ENCODE assay signal across 8 cellular contexts in genomic region chr17:36601303-36602029, GRCh38. TPM values are rescaled to one million over a fixed set of nuclear protein-coding genes. Genes with fewer than 3 reads are reported as not detected.
A peak's percentile ranks its signal among the peaks of the same experiment; 100 is the strongest.
DNase-seq lines count a peak whose midpoint lies in the region; ATAC-seq and TF ChIP-seq lines count a peak whose summit lies in the region.

MRM1 (plus strand) TSS chr17:36601583; CDS start chr17:36601811, 228 bp downstream.

- peaks cover 16 to 17% of the 10 kb centered on the region in 2 donors for H3K36me3 Mint-ChIP-seq in activated naive CD4-positive, alpha-beta T cell treated with anti-CD3 and anti-CD28 coated beads, Interleukin-2, amount 50 U/mL, for 72 hours
- H3K36me3 Mint-ChIP-seq in glutamatergic neuron (ENCODE audit: unreplicated experiment) = no peaks in the 10 kb centered on the region
- H3K36me3 Mint-ChIP-seq in osteocyte (ENCODE audit: unreplicated experiment) = no peaks in the 10 kb centered on the region

- H3K4me3 Mint-ChIP-seq in glutamatergic neuron (ENCODE audit: unreplicated experiment) = peak within 1 kb of the TSS; percentile 91
- H3K4me3 Mint-ChIP-seq in osteocyte (ENCODE audit: unreplicated experiment) = peak within 1 kb of the TSS; percentile 78

- CTCF ChIA-PET in HCT116 (lab: Charles Lee) = interaction anchor here (0.7 to 3.7 kb wide), 9 partner anchors 9 to 772 kb away, joined by 3 to 20 read pairs (median 5); partner anchors contain the start of genes DHRS11, GGNBP2, MYO19 and PIGW

- peak within 1 kb of the TSS; percentile 100 for H3K4me2 ChIP-seq in HCT116 (ENCODE audit: low read length)

- H3K27ac ChIP-seq in HCT116 (ENCODE audit: low read depth, low read length) (peak within 1 kb of the TSS; percentile 81), thoracic aorta (peak within 1 kb of the TSS; percentile 75 to 83)

- peaks cover 15% of the 10 kb centered on the region for H3K4me1 Mint-ChIP-seq in glutamatergic neuron (ENCODE audit: low read depth, unreplicated experiment)
- H3K4me1 Mint-ChIP-seq in osteocyte (ENCODE audit: unreplicated experiment) = peaks cover 27% of the 10 kb centered on the region

- H3K9ac ChIP-seq in HCT116 (ENCODE audit: low read length) = peak within 1 kb of the TSS; percentile 99

- no peak for TF ChIP-seq RAD21 in HCT116 (IDR thresholded peaks at IDR 0.05; ENCODE audit: low read depth)

- no peaks in the 10 kb centered on the region for H3K9me2 ChIP-seq in HCT116 (ENCODE audit: insufficient read depth)

- H3K27me3 ChIP-seq in HCT116 (ENCODE audit: insufficient read depth, low read length) = no peaks in the 10 kb centered on the region
- no peaks in the 10 kb centered on the region for H3K27me3 ChIP-seq in thoracic aorta (replicated peaks; ENCODE audit: insufficient read depth)

- peak within 1 kb of the TSS; percentile 91 to 98 for H3K4me3 ChIP-seq in HCT116 (replicated peaks in 1 of 2; ENCODE audit: low read depth in 1 of 2, low read length in 2 of 2)
- H3K4me3 ChIP-seq in NB4 (ENCODE audit: low read depth, low read length) = peak within 1 kb of the TSS; percentile 83
- peak within 1 kb of the TSS; percentile 79 for H3K4me3 ChIP-seq in thoracic aorta

- H3K36me3 ChIP-seq in HCT116 (ENCODE audit: control insufficient read depth in 1 of 2, insufficient read depth in 2 of 2, low read length in 2 of 2) (peaks cover 0 to 20% of the 10 kb centered on the region in 2 experiments; a peak in 2 of 4 replicates), thoracic aorta (no peaks in the 10 kb centered on the region)

- TF ChIP-seq CTCF in HCT116 (IDR thresholded peaks at IDR 0.05 in 2 of 3, conservative IDR thresholded peaks at IDR 0.05 in 1 of 3; ENCODE audit: borderline replicate concordance in 1 of 3, insufficient read depth in 1 of 3, low read depth in 2 of 3, low read length in 2 of 3) = no peak
- peak; percentile 15 for TF ChIP-seq CTCF in NB4 (IDR thresholded peaks at IDR 0.05; ENCODE audit: low read depth, low read length)
- peak; percentile 13 for TF ChIP-seq CTCF in glutamatergic neuron (IDR thresholded peaks at IDR 0.05; ENCODE audit: partially characterized antibody, unreplicated experiment)
- no peak for TF ChIP-seq CTCF in osteocyte (IDR thresholded peaks at IDR 0.05)
- TF ChIP-seq CTCF in thoracic aorta (IDR thresholded peaks at IDR 0.05) = peak; percentile 5

- peaks cover 5 to 22% of the 10 kb centered on the region in 2 experiments; a peak in 3 of 4 replicates for H3K4me1 ChIP-seq in HCT116 (ENCODE audit: control insufficient read depth in 1 of 2, insufficient read depth in 2 of 2, low read length in 2 of 2)
- peaks cover 16 to 22% of the 10 kb centered on the region in 2 donors for H3K4me1 ChIP-seq in thoracic aorta (ENCODE audit: control insufficient read depth in 1 of 2, low read depth in 2 of 2)

- POLR2A ChIA-PET in HCT116 (lab: Charles Lee) = interaction anchor here (1.0 to 1.7 kb wide), 4 partner anchors 9 to 66 kb away, joined by 3 to 10 read pairs (median 6); partner anchors contain the start of genes GGNBP2, MYO19 and PIGW

- no peaks in the 10 kb centered on the region for H4K20me1 ChIP-seq in HCT116 (ENCODE audit: insufficient read depth)

- H3K9me3 ChIP-seq in HCT116 (ENCODE audit: control insufficient read depth in 1 of 2, insufficient read depth in 1 of 2, low read depth in 1 of 2, low read length in 2 of 2) = no peaks in the 10 kb centered on the region
- no peaks in the 10 kb centered on the region for H3K9me3 ChIP-seq in thoracic aorta

- H3K27me3 Mint-ChIP-seq in glutamatergic neuron (ENCODE audit: unreplicated experiment) (peaks cover 8% of the 10 kb centered on the region), osteocyte (ENCODE audit: unreplicated experiment) (no peaks in the 10 kb centered on the region)

- TF ChIP-seq POLR2A in HCT116 (IDR thresholded peaks at IDR 0.05; ENCODE audit: borderline replicate concordance, extremely low read depth, insufficient read depth, insufficient read length) (peak; percentile 88), NB4 (IDR thresholded peaks at IDR 0.05; ENCODE audit: extremely low read depth, insufficient read length) (peak; percentile 84)

- ATAC-seq in HCT116 (peak; percentile 88), thoracic aorta (ENCODE audit: insufficient number of reproducible peaks, low FRiP score, low read depth) (peak; percentile 64)
- peak; percentile 85 to 91 for ATAC-seq in activated naive CD4-positive, alpha-beta T cell treated with anti-CD3 and anti-CD28 coated beads, Interleukin-2, amount 50 U/mL, for 72 hours

- intact Hi-C loops in HCT116 (cut with micrococcal nuclease) = loop anchor here (5.0 kb wide), 1 partner anchor 54 kb away; no protein-coding TSS in a partner anchor

- RAD21 ChIA-PET in HCT116 (lab: Charles Lee; ENCODE audit: low non-redundant PET in 1 of 2, low total read pairs in 2 of 2, uncharacterized antibody in 2 of 2, unreplicated experiment in 2 of 2) = interaction anchor here in 1 of 2 experiments (0.8 to 2.0 kb wide), 2 partner anchors 9 to 56 kb away, joined by 5 read pairs; partner anchors contain the start of gene DHRS11

- DNase-seq in GM04503 (ENCODE audit: low read depth) (peak; percentile 52), HCT116 (ENCODE audit: low read depth, low spot score) (peak; percentile 91), NB4 (ENCODE audit: low read depth) (peak; percentile 97), SKM-1 treated with dmso at 0.1 percent for 144 hours (lab: John Stamatoyannopoulos, UW; ENCODE audit: unreplicated experiment) (peak; percentile 88), glutamatergic neuron (peak; percentile 97), osteocyte (ENCODE audit: extremely low spot score, unreplicated experiment) (peak; percentile 97), thoracic aorta (ENCODE audit: low spot score) (peak; percentile 82)
- peak; percentile 85 to 90 for DNase-seq in activated naive CD4-positive, alpha-beta T cell treated with anti-CD3 and anti-CD28 coated beads, Interleukin-2, amount 50 U/mL, for 72 hours (ENCODE audit: low spot score in 2 of 2)

- peak within 1 kb of the TSS; percentile 92 to 96 for H3K27ac Mint-ChIP-seq in activated naive CD4-positive, alpha-beta T cell treated with anti-CD3 and anti-CD28 coated beads, Interleukin-2, amount 50 U/mL, for 72 hours
- H3K27ac Mint-ChIP-seq in glutamatergic neuron (ENCODE audit: unreplicated experiment) (peak within 1 kb of the TSS; percentile 85), osteocyte (ENCODE audit: unreplicated experiment) (peak within 1 kb of the TSS; percentile 94)

- TSS peak; percentile 54 for BruUV-seq in HCT116 (replicated peaks; lab: Mats Ljungman, UMichigan)

- no peaks in the 10 kb centered on the region for H3K9me3 Mint-ChIP-seq in activated naive CD4-positive, alpha-beta T cell treated with anti-CD3 and anti-CD28 coated beads, Interleukin-2, amount 50 U/mL, for 72 hours
- H3K9me3 Mint-ChIP-seq in glutamatergic neuron (ENCODE audit: unreplicated experiment) (no peaks in the 10 kb centered on the region), osteocyte (ENCODE audit: unreplicated experiment) (no peaks in the 10 kb centered on the region)

- H2AFZ ChIP-seq in HCT116 (ENCODE audit: low read depth, low read length, poor library complexity, severe bottlenecking) = no peak within 1 kb of the TSS

- peaks cover 50% of the 10 kb centered on the region for H3K79me2 ChIP-seq in HCT116 (ENCODE audit: insufficient read depth, low read length)

TF ChIP-seq in HCT116, 20 proteins besides CTCF, POLR2A, EP300 and RAD21 (continues in another document):
- TF ChIP-seq FOSL1 (IDR thresholded peaks at IDR 0.05; ENCODE audit: low read depth) = no peak
- TF ChIP-seq POLR2AphosphoS5 (IDR thresholded peaks at IDR 0.05; ENCODE audit: low read depth, low read length) = peak; percentile 94
- no peak for TF ChIP-seq JUND (IDR thresholded peaks at IDR 0.05)
- TF ChIP-seq ZNF274 (IDR thresholded peaks at IDR 0.05; ENCODE audit: low read depth, low read length) = no peak
- TF ChIP-seq EZH2 (IDR thresholded peaks at IDR 0.05) = no peak
- TF ChIP-seq TCF7L2 (IDR thresholded peaks at IDR 0.05; ENCODE audit: borderline replicate concordance, extremely low read depth, insufficient read depth, insufficient read length) = peak; percentile 30
- TF ChIP-seq CBX3 (IDR thresholded peaks at IDR 0.05; ENCODE audit: low read depth) = no peak
- no peak for TF ChIP-seq SRF (IDR thresholded peaks at IDR 0.05; ENCODE audit: low read depth)
- TF ChIP-seq SP1 (IDR thresholded peaks at IDR 0.05; ENCODE audit: low read depth) = peak; percentile 65
- TF ChIP-seq ELF1 (IDR thresholded peaks at IDR 0.05; ENCODE audit: borderline replicate concordance, low read depth) = peak; percentile 98
- peak; percentile 32 for TF ChIP-seq YY1 (IDR thresholded peaks at IDR 0.05; ENCODE audit: extremely low read depth, insufficient replicate concordance, low read depth, low read length)
- TF ChIP-seq ZBTB33 (IDR thresholded peaks at IDR 0.05; ENCODE audit: extremely low read depth, insufficient replicate concordance, low read length) = no peak
- TF ChIP-seq SIN3A (IDR thresholded peaks at IDR 0.05; ENCODE audit: low read depth) = peak; percentile 88
- peak; percentile 98 for TF ChIP-seq MAX (IDR thresholded peaks at IDR 0.05)

RNA-seq across cellular contexts. Expression of gene MRM1, which starts in this region (rescaled TPM):
- total RNA-seq in HCT116 (2021; ENCODE audit: unreplicated experiment) = 14.5 TPM
- 7.2 and 8.4 TPM in 2 replicates for polyA plus RNA-seq in HCT116 (2012)
- total RNA-seq in activated naive CD4-positive, alpha-beta T cell treated with anti-CD3 and anti-CD28 coated beads, Interleukin-2, amount 50 U/mL, for 72 hours = 10 to 100 TPM in 1 of 2 donors, 1 to 10 TPM in 1; 8.0 to 16.5 TPM
- total RNA-seq in glutamatergic neuron (ENCODE audit: unreplicated experiment) = 2.3 TPM
- 3.6 and 4.3 TPM in 2 replicates for total RNA-seq in osteocyte
- 1 to 10 TPM; 3.8 to 3.9 TPM for total RNA-seq in thoracic aorta

Comparison
In these comparisons a context has a peak if more than half of its experiments do, and no peak if none do; other contexts are left out.
1. Peak in every context shown above with its lines: DNase-seq, ATAC-seq, H3K4me3 ChIP-seq and H3K27ac ChIP-seq.
2. CTCF ChIP-seq: peak in NB4 (single experiment), glutamatergic neuron (single experiment) and thoracic aorta (single experiment); none in HCT116 (0 of 3) and osteocyte (single experiment).